ENCODE assay signal across 23 cellular contexts in the genomic region with DNA sequence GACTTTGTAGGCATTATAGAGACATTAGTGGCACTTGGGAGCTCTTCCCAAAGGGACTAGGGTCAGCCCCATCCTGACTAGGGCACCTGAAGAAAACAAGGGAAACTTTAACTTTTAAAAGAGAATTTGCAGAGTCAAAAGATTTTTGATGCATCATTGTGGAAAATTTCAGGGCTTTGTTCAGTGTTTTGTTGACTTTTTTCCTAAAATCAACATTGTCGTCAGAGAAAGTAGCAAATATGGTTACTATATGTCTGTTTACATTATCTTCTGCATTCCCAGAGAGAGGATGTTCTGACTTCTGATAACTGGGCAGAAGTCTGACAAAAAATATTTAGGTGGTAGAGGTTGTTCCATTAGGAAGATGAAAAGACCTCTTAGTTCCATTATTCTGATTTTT. TPM values are rescaled to one million over a fixed set of nuclear protein-coding genes. Genes with fewer than 3 reads are reported as not detected.
DNase-seq lines count a peak whose midpoint lies in the region; ATAC-seq, FAIRE-seq and TF ChIP-seq lines count a peak whose summit lies in the region.
"Had no signal": no experiment of that assay in that cellular context is flagged by ENCODE, and none has a peak within 500 bp of the region (broad histone marks: within the 10 kb centered on the region; RNA-seq: fewer than 3 reads in every experiment).

No MANE protein-coding gene starts in this region.

- H3F3A ChIP-seq in PC-3 (ENCODE audit: low read length, unreplicated experiment), result peaks cover 2% of the 10 kb centered on the region

- no peaks in the 10 kb centered on the region for H3K27me3 Mint-ChIP-seq in mesothelial cell of epicardium (ENCODE audit: low read depth)
- H3K27me3 Mint-ChIP-seq in osteocyte (ENCODE audit: unreplicated experiment), result no peaks in the 10 kb centered on the region
- H3K27me3 Mint-ChIP-seq: CD4-positive, alpha-beta memory T cell had no signal

- WGBS in A549 (ENCODE audit: missing lambda C conversion rate), result 7% methylated on average over 1 of the region's 1 CpG

- TF ChIP-seq POLR2A in A549 (IDR thresholded peaks at IDR 0.05; ENCODE audit: low read length), result no peak

- H3K9me3 ChIP-seq in A549 (no peaks in the 10 kb centered on the region), PC-3 (ENCODE audit: low read length) (no peaks in the 10 kb centered on the region)
- H3K9me3 ChIP-seq: HAP-1 had no signal

- H3K4me1 Mint-ChIP-seq in mesothelial cell of epicardium (peaks cover 59% of the 10 kb centered on the region), osteocyte (ENCODE audit: unreplicated experiment) (peaks cover 42% of the 10 kb centered on the region)
- H3K4me1 Mint-ChIP-seq: CD4-positive, alpha-beta memory T cell had no signal

- no peaks in the 10 kb centered on the region for H3K9me2 ChIP-seq in PC-3 (replicated peaks; ENCODE audit: low read length)

- H3K79me2 ChIP-seq in PC-3 (ENCODE audit: low read length), result no peaks in the 10 kb centered on the region

- CTCF ChIA-PET in A549 (lab: Yijun Ruan, JAX), result no interaction called here
- CTCF ChIA-PET in PC-3 (lab: Charles Lee), result no interaction called here

- H3K4me1 ChIP-seq in A549 (peaks cover 64% of the 10 kb centered on the region), PC-3 (ENCODE audit: insufficient read depth, low read length) (peaks cover 16% of the 10 kb centered on the region)

- H3K27ac Mint-ChIP-seq in mesothelial cell of epicardium (peak overlapping the region; percentile 77), osteocyte (ENCODE audit: unreplicated experiment) (peak overlapping the region; percentile 89)
- H3K27ac Mint-ChIP-seq: CD4-positive, alpha-beta memory T cell; HFFc6 had no signal

- H3K4me2 ChIP-seq in A549, result peak overlapping the region; percentile 61
- H3K4me2 ChIP-seq in PC-3 (ENCODE audit: low read length), result no peak overlapping the region

- H3K27ac ChIP-seq in A549 (peak overlapping the region; percentile 50 to 74), PC-3 (ENCODE audit: low read length) (no peak overlapping the region)

- no peak for TF ChIP-seq RAD21 in A549 (conservative IDR thresholded peaks at IDR 0.05 in 1 of 2, IDR thresholded peaks at IDR 0.05 in 1 of 2)

- no peaks in the 10 kb centered on the region for H3K9me3 Mint-ChIP-seq in mesothelial cell of epicardium
- no peaks in the 10 kb centered on the region for H3K9me3 Mint-ChIP-seq in osteocyte (ENCODE audit: unreplicated experiment)
- H3K9me3 Mint-ChIP-seq: CD4-positive, alpha-beta memory T cell; HFFc6 had no signal

- TF ChIP-seq CTCF in A549 (IDR thresholded peaks at IDR 0.05) (no peak), PC-3 (conservative IDR thresholded peaks at IDR 0.05; ENCODE audit: low read depth, low read length) (no peak), mesothelial cell of epicardium (IDR thresholded peaks at IDR 0.05; ENCODE audit: unreplicated experiment) (no peak), osteocyte (IDR thresholded peaks at IDR 0.05) (no peak), GM20000 (IDR thresholded peaks at IDR 0.05; ENCODE audit: extremely low read depth, missing control alignments) (no peak)

- H3K4me3 Mint-ChIP-seq in mesothelial cell of epicardium (no peak overlapping the region), osteocyte (ENCODE audit: unreplicated experiment) (peak overlapping the region; percentile 24)
- H3K4me3 Mint-ChIP-seq: CD4-positive, alpha-beta memory T cell; HFFc6 had no signal

- no peak for FAIRE-seq in A549 (lab: Jason Lieb, UNC)
- FAIRE-seq: G401.6, GM12892, GM19239, H54 had no signal

- H3K9ac ChIP-seq in PC-3 (ENCODE audit: low read length), result no peak overlapping the region

- H3K27me3 ChIP-seq in PC-3 (ENCODE audit: low read length), result no peaks in the 10 kb centered on the region

- H3K4me3 ChIP-seq in A549 (no peak overlapping the region), PC-3 (ENCODE audit: low read length) (no peak overlapping the region)
- H3K4me3 ChIP-seq: HAP-1 had no signal

- no peak overlapping the region for H2AFZ ChIP-seq in PC-3 (ENCODE audit: low read length)

- no peaks in the 10 kb centered on the region for H4K20me1 ChIP-seq in PC-3 (ENCODE audit: low read length)

- intact Hi-C loops in PC-3 (cut with micrococcal nuclease), result no loop called here

- H3K36me3 Mint-ChIP-seq in mesothelial cell of epicardium (peaks cover 3% of the 10 kb centered on the region), osteocyte (ENCODE audit: unreplicated experiment) (no peaks in the 10 kb centered on the region)
- H3K36me3 Mint-ChIP-seq: CD4-positive, alpha-beta memory T cell had no signal

- BruUV-seq in PC-3 (replicated peaks; lab: Mats Ljungman, UMichigan), result no TSS peak

- POLR2A ChIA-PET in A549 (lab: Yijun Ruan, JAX), result no interaction called here
- POLR2A ChIA-PET in PC-3 (lab: Charles Lee; ENCODE audit: unreplicated experiment), result no interaction called here

- DNase-seq in A549 (ENCODE audit: low read depth in 1 of 2, low spot score in 1 of 2) (peak in 1 of 2 experiments; percentile 38), PC-3 (no peak), mesothelial cell of epicardium (ENCODE audit: low spot score in 2 of 2, unreplicated experiment in 2 of 2) (no peak), osteocyte (ENCODE audit: extremely low spot score, unreplicated experiment) (no peak), NCI-H524 (lab: John Stamatoyannopoulos, UW) (no peak), NCI-H748 (lab: John Stamatoyannopoulos, UW; ENCODE audit: unreplicated experiment) (no peak), GM20000 (ENCODE audit: low spot score) (no peak)
- DNase-seq: 8988T; C1 segment of cervical spinal cord; CD4-positive, alpha-beta memory T cell; COR-L47; DMS153; DND-41; GOT3; HFFc6 had no signal

- no peak for TF ChIP-seq EP300 in A549 (IDR thresholded peaks at IDR 0.05)

- no peaks in the 10 kb centered on the region for H3K36me3 ChIP-seq in PC-3 (ENCODE audit: low read depth, low read length)
- H3K36me3 ChIP-seq: HAP-1 had no signal

- no peak for ATAC-seq in A549
- peak; percentile 52; the same call in 1 of the 2 replicates for ATAC-seq in PC-3
- no peak for ATAC-seq in GM19035 (IDR thresholded peaks at IDR 0.05; ENCODE audit: unreplicated experiment)

TF ChIP-seq in A549, 52 proteins besides CTCF, POLR2A, EP300 and RAD21:
- TF ChIP-seq FOSB (CRISPR knock-in tag; IDR thresholded peaks at IDR 0.05) (no peak), FOSL2 (IDR thresholded peaks at IDR 0.05) (no peak), FOSL2 (CRISPR knock-in tag; IDR thresholded peaks at IDR 0.05) (0 out of 2 replicates have a peak, but pooled peaks have one; percentile 8)

RNA-seq across cellular contexts. Expression of gene LUZP4, which starts 51.9 kb away (rescaled TPM):
- polyA plus RNA-seq in A549 (2011; rRNA removed) (not detected in 2 replicates), A549 (2017; fragmentation: RNase III; extraction: RNeasy Plus Mini Kit Qiagen cat#74134 plus additional on column Dnase treatment) (not detected in 3 replicates)
- polyA plus RNA-seq in A549 (2012; cell fraction: cytosol; rRNA removed), result not detected in 2 replicates
- polyA plus RNA-seq in A549 (2012; cell fraction: nucleus; rRNA removed), result not detected in 2 replicates
- polyA minus RNA-seq in A549 (2011; rRNA and poly(A)+ RNA removed), result not detected in 2 replicates
- total RNA-seq in PC-3 (2014; rRNA removed) (not detected in 2 replicates), mesothelial cell of epicardium (not detected in 3 replicates), osteocyte (not detected in 2 replicates)
- total RNA-seq: A673; CD4-positive, alpha-beta memory T cell; HFFc6 had no signal
- polyA plus RNA-seq: BJ; CD4-positive, alpha-beta memory T cell had no signal
